Comparison of ENCODE assay signal across 3 cellular contexts in the genomic region with DNA sequence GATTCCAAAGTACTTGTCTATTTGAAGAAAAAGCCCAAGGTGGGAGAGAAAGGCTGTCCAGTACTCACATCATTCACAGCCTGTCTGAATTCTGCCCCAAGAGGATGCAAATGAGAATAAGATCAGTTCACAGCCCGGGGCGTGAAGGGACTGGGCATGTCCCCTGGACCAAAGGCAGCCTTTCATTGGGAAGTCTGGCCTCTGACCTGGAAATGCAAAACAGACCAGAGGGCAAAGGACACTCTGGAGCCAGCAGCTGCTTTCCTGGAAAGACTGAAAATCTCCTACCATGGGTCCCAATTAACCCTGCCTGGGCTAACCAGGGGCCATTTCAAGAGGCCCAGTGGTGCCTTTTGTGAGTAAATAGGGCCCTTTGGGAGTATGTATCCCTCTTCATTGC.
A peak's percentile ranks its signal among the peaks of the same experiment; 100 is the strongest.
TF ChIP-seq lines count a peak whose summit lies in the region.

No MANE protein-coding gene starts in this region.

TF ChIP-seq in GM23338, 12 proteins besides CTCF, POLR2A, EP300 and RAD21 (continued from another document):
- TF ChIP-seq, protein P1, sequence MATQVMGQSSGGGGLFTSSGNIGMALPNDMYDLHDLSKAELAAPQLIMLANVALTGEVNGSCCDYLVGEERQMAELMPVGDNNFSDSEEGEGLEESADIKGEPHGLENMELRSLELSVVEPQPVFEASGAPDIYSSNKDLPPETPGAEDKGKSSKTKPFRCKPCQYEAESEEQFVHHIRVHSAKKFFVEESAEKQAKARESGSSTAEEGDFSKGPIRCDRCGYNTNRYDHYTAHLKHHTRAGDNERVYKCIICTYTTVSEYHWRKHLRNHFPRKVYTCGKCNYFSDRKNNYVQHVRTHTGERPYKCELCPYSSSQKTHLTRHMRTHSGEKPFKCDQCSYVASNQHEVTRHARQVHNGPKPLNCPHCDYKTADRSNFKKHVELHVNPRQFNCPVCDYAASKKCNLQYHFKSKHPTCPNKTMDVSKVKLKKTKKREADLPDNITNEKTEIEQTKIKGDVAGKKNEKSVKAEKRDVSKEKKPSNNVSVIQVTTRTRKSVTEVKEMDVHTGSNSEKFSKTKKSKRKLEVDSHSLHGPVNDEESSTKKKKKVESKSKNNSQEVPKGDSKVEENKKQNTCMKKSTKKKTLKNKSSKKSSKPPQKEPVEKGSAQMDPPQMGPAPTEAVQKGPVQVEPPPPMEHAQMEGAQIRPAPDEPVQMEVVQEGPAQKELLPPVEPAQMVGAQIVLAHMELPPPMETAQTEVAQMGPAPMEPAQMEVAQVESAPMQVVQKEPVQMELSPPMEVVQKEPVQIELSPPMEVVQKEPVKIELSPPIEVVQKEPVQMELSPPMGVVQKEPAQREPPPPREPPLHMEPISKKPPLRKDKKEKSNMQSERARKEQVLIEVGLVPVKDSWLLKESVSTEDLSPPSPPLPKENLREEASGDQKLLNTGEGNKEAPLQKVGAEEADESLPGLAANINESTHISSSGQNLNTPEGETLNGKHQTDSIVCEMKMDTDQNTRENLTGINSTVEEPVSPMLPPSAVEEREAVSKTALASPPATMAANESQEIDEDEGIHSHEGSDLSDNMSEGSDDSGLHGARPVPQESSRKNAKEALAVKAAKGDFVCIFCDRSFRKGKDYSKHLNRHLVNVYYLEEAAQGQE (IDR thresholded peaks at IDR 0.05; ENCODE audit: unreplicated experiment), result no peak

TF ChIP-seq in WTC11, 78 proteins besides CTCF, POLR2A, EP300 and RAD21 (continued from another document):
- TF ChIP-seq, protein P2, sequence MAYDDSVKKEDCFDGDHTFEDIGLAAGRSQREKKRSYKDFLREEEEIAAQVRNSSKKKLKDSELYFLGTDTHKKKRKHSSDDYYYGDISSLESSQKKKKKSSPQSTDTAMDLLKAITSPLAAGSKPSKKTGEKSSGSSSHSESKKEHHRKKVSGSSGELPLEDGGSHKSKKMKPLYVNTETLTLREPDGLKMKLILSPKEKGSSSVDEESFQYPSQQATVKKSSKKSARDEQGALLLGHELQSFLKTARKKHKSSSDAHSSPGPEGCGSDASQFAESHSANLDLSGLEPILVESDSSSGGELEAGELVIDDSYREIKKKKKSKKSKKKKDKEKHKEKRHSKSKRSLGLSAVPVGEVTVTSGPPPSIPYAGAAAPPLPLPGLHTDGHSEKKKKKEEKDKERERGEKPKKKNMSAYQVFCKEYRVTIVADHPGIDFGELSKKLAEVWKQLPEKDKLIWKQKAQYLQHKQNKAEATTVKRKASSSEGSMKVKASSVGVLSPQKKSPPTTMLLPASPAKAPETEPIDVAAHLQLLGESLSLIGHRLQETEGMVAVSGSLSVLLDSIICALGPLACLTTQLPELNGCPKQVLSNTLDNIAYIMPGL (CRISPR knock-in tag; IDR thresholded peaks at IDR 0.05), result no peak
- no peak for TF ChIP-seq KAT7 (CRISPR knock-in tag; IDR thresholded peaks at IDR 0.05; ENCODE audit: borderline replicate concordance)
- TF ChIP-seq, protein P3, sequence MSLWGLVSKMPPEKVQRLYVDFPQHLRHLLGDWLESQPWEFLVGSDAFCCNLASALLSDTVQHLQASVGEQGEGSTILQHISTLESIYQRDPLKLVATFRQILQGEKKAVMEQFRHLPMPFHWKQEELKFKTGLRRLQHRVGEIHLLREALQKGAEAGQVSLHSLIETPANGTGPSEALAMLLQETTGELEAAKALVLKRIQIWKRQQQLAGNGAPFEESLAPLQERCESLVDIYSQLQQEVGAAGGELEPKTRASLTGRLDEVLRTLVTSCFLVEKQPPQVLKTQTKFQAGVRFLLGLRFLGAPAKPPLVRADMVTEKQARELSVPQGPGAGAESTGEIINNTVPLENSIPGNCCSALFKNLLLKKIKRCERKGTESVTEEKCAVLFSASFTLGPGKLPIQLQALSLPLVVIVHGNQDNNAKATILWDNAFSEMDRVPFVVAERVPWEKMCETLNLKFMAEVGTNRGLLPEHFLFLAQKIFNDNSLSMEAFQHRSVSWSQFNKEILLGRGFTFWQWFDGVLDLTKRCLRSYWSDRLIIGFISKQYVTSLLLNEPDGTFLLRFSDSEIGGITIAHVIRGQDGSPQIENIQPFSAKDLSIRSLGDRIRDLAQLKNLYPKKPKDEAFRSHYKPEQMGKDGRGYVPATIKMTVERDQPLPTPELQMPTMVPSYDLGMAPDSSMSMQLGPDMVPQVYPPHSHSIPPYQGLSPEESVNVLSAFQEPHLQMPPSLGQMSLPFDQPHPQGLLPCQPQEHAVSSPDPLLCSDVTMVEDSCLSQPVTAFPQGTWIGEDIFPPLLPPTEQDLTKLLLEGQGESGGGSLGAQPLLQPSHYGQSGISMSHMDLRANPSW (CRISPR knock-in tag; conservative IDR thresholded peaks at IDR 0.05; ENCODE audit: low read depth), result no peak
- no peak for TF ChIP-seq OVOL2 (CRISPR knock-in tag; IDR thresholded peaks at IDR 0.05; ENCODE audit: borderline replicate concordance)
- TF ChIP-seq, protein P4, sequence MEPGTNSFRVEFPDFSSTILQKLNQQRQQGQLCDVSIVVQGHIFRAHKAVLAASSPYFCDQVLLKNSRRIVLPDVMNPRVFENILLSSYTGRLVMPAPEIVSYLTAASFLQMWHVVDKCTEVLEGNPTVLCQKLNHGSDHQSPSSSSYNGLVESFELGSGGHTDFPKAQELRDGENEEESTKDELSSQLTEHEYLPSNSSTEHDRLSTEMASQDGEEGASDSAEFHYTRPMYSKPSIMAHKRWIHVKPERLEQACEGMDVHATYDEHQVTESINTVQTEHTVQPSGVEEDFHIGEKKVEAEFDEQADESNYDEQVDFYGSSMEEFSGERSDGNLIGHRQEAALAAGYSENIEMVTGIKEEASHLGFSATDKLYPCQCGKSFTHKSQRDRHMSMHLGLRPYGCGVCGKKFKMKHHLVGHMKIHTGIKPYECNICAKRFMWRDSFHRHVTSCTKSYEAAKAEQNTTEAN (CRISPR knock-in tag; IDR thresholded peaks at IDR 0.05), result no peak
- no peak for TF ChIP-seq TEAD1 (CRISPR knock-in tag; IDR thresholded peaks at IDR 0.05)
- TF ChIP-seq, protein P5, sequence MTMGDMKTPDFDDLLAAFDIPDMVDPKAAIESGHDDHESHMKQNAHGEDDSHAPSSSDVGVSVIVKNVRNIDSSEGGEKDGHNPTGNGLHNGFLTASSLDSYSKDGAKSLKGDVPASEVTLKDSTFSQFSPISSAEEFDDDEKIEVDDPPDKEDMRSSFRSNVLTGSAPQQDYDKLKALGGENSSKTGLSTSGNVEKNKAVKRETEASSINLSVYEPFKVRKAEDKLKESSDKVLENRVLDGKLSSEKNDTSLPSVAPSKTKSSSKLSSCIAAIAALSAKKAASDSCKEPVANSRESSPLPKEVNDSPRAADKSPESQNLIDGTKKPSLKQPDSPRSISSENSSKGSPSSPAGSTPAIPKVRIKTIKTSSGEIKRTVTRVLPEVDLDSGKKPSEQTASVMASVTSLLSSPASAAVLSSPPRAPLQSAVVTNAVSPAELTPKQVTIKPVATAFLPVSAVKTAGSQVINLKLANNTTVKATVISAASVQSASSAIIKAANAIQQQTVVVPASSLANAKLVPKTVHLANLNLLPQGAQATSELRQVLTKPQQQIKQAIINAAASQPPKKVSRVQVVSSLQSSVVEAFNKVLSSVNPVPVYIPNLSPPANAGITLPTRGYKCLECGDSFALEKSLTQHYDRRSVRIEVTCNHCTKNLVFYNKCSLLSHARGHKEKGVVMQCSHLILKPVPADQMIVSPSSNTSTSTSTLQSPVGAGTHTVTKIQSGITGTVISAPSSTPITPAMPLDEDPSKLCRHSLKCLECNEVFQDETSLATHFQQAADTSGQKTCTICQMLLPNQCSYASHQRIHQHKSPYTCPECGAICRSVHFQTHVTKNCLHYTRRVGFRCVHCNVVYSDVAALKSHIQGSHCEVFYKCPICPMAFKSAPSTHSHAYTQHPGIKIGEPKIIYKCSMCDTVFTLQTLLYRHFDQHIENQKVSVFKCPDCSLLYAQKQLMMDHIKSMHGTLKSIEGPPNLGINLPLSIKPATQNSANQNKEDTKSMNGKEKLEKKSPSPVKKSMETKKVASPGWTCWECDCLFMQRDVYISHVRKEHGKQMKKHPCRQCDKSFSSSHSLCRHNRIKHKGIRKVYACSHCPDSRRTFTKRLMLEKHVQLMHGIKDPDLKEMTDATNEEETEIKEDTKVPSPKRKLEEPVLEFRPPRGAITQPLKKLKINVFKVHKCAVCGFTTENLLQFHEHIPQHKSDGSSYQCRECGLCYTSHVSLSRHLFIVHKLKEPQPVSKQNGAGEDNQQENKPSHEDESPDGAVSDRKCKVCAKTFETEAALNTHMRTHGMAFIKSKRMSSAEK (CRISPR knock-in tag; IDR thresholded peaks at IDR 0.05; ENCODE audit: borderline replicate concordance), result no peak
TF ChIP-seq in WTC11: peak in this region for 0.

TF ChIP-seq in liver, 16 proteins besides CTCF, POLR2A, EP300 and RAD21 (continued from another document):
- TF ChIP-seq RXRA (IDR thresholded peaks at IDR 0.05), result peak in 1 of 2 donors; percentile 18
- TF ChIP-seq, protein P1 (IDR thresholded peaks at IDR 0.05), result no peak
- TF ChIP-seq, protein P6, sequence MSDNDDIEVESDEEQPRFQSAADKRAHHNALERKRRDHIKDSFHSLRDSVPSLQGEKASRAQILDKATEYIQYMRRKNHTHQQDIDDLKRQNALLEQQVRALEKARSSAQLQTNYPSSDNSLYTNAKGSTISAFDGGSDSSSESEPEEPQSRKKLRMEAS (IDR thresholded peaks at IDR 0.05), result no peak
- TF ChIP-seq YY1 (IDR thresholded peaks at IDR 0.05), result no peak
- TF ChIP-seq, protein P7, sequence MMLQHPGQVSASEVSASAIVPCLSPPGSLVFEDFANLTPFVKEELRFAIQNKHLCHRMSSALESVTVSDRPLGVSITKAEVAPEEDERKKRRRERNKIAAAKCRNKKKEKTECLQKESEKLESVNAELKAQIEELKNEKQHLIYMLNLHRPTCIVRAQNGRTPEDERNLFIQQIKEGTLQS (IDR thresholded peaks at IDR 0.05), result no peak
- TF ChIP-seq TAF1 (conservative IDR thresholded peaks at IDR 0.05), result no peak
- TF ChIP-seq SP1 (IDR thresholded peaks at IDR 0.05), result no peak
- TF ChIP-seq FOXA2 (IDR thresholded peaks at IDR 0.05), result no peak
- TF ChIP-seq GABPA (IDR thresholded peaks at IDR 0.05 in 1 of 2, conservative IDR thresholded peaks at IDR 0.05 in 1 of 2), result peak in 1 of 2 donors; percentile 20
- TF ChIP-seq HNF4A (conservative IDR thresholded peaks at IDR 0.05), result peak; percentile 67 to 69
